28 cellular contexts compared by ENCODE assay signal in genomic region chr2:9382604-9383235, GRCh38. TPM values are rescaled to one million over a fixed set of nuclear protein-coding genes. Genes with fewer than 3 reads are reported as not detected.
DNase-seq lines count a peak whose midpoint lies in the region; ATAC-seq, FAIRE-seq and TF ChIP-seq lines count a peak whose summit lies in the region.
"Had no signal": no experiment of that assay in that cellular context is flagged by ENCODE, and none has a peak within 500 bp of the region (broad histone marks: within the 10 kb centered on the region; RNA-seq: fewer than 3 reads in every experiment).

No MANE protein-coding gene starts in this region.

- peaks cover 10% of the 10 kb centered on the region for H3K79me2 ChIP-seq in osteoblast (ENCODE audit: insufficient read depth, low read length)

- no peak for FAIRE-seq in A549 (lab: Jason Lieb, UNC)
- FAIRE-seq: A204.1, frontal cortex, islet of Langerhans had no signal

- no peak for TF ChIP-seq EP300 in A549 (IDR thresholded peaks at IDR 0.05)

- WGBS in A549 (ENCODE audit: missing lambda C conversion rate) = 94% methylated on average over 6 of the region's 6 CpGs

- POLR2A ChIA-PET in A549 (lab: Yijun Ruan, JAX) = no interaction called here

- no peak for ATAC-seq in A549
- no peak for ATAC-seq in activated CD4-positive, CD25-positive, alpha-beta regulatory T cell treated with anti-CD3 and anti-CD28 coated beads, Interleukin-2, amount 50 U/mL, for 24 hours
- ATAC-seq in HG03571 (IDR thresholded peaks at IDR 0.05; ENCODE audit: unreplicated experiment) = no peak
- ATAC-seq in GM18517 (IDR thresholded peaks at IDR 0.05; ENCODE audit: unreplicated experiment) = no peak
- ATAC-seq: activated T-cell treated with anti-CD3 and anti-CD28 coated beads, Interleukin-2, amount 50 U/mL, for 72 hours; esophagus mucosa; mucosa of descending colon; stimulated activated naive B cell treated with anti-CD40 and anti-IgM and Interleukin-4, amounts not matched to agents 10 μg/mL and 1 μg/mL and 100 μg/mL, for 72 hours; T-cell had no signal

- no peak for TF ChIP-seq POLR2A in A549 (IDR thresholded peaks at IDR 0.05; ENCODE audit: low read length)

- no peaks in the 10 kb centered on the region for H3K9me3 ChIP-seq in A549
- H3K9me3 ChIP-seq in osteoblast (ENCODE audit: low read depth, low read length) = no peaks in the 10 kb centered on the region
- H3K9me3 ChIP-seq: BLaER1, Caco-2, mucosa of descending colon, thoracic aorta had no signal

- DNase-seq in A549 (ENCODE audit: low read depth in 1 of 2, low spot score in 1 of 2) (no peak), LHCN-M2 (ENCODE audit: low read depth) (peak; percentile 44), brain microvascular endothelial cell (peak; percentile 66), osteoblast (ENCODE audit: insufficient read length, low spot score, missing footprints) (peak; percentile 46), NCI-H2196 treated with DMSO at 0.1 percent for 48 hours (lab: John Stamatoyannopoulos, UW; ENCODE audit: unreplicated experiment) (no peak)
- DNase-seq: activated naive CD4-positive, alpha-beta T cell treated with anti-CD3 and anti-CD28 coated beads, Interleukin-2, amount 50 U/mL, for 16 hours; activated T-cell treated with anti-CD3 and anti-CD28 coated beads, Interleukin-2, amount 50 U/mL, for 72 hours; anterior cingulate cortex; Caco-2; H9; hippocampal formation; KBM-7; mucosa of descending colon; NCI-H1694 treated with DMSO at 0.1 percent for 48 hours; NCI-H774; SIG-M5; stimulated activated CD4-positive, alpha-beta T cell treated with anti-CD3 and anti-CD28 coated beads, Interleukin-2, amount 100 ng/mL, for 48 hours; stimulated activated naive B cell treated with anti-CD40 and anti-IgM and Interleukin-4, amounts not matched to agents 10 μg/mL and 1 μg/mL and 100 μg/mL, for 72 hours; T-cell had no signal

- H3K4me1 ChIP-seq in A549 (peaks cover 80% of the 10 kb centered on the region), osteoblast (ENCODE audit: insufficient read depth, low read length) (peaks cover 28% of the 10 kb centered on the region)
- H3K4me1 ChIP-seq: Caco-2 had no signal

- peak overlapping the region; percentile 92 to 96; a peak in 4 of 6 replicates for H3K27ac ChIP-seq in A549
- no peak overlapping the region for H3K27ac ChIP-seq in brain microvascular endothelial cell
- H3K27ac ChIP-seq in osteoblast (ENCODE audit: low read depth, low read length) = peak overlapping the region; percentile 17
- H3K27ac ChIP-seq: BLaER1, thoracic aorta had no signal

- H3K4me3 ChIP-seq in A549 (no peak overlapping the region), brain microvascular endothelial cell (ENCODE audit: low read depth, low read length) (no peak overlapping the region), osteoblast (ENCODE audit: insufficient read depth, low read length) (no peak overlapping the region)
- H3K4me3 ChIP-seq: BLaER1, mucosa of descending colon, thoracic aorta had no signal

- H2AFZ ChIP-seq in osteoblast (ENCODE audit: low read length) = no peak overlapping the region

- H3K27me3 ChIP-seq in brain microvascular endothelial cell (replicated peaks) (no peaks in the 10 kb centered on the region), osteoblast (ENCODE audit: insufficient read depth, low read length) (no peaks in the 10 kb centered on the region)
- H3K27me3 ChIP-seq: BLaER1 had no signal

- peaks cover 44% of the 10 kb centered on the region for H3K36me3 ChIP-seq in brain microvascular endothelial cell (replicated peaks)
- peaks cover 68% of the 10 kb centered on the region for H3K36me3 ChIP-seq in osteoblast (ENCODE audit: insufficient read depth, low read length)

- in situ Hi-C loops in brain microvascular endothelial cell (cut with HindIII; ENCODE audit: low pct_ligation_motif_present, low sequenced_read_pairs) = no loop called here

- CTCF ChIA-PET in A549 (lab: Yijun Ruan, JAX) = interaction anchor here (1.3 to 3.5 kb wide), 5 partner anchors 10 to 240 kb away, joined by 3 to 25 read pairs (median 6); partner anchors contain the start of genes CPSF3 and ITGB1BP1

- H4K20me1 ChIP-seq in osteoblast (ENCODE audit: insufficient read depth, low read length) = no peaks in the 10 kb centered on the region
- H4K20me1 ChIP-seq: BLaER1 had no signal

- H3K4me2 ChIP-seq in A549 (no peak overlapping the region), osteoblast (ENCODE audit: insufficient read depth, low read length) (no peak overlapping the region)
- H3K4me2 ChIP-seq: BLaER1 had no signal

- TF ChIP-seq CTCF in A549 (IDR thresholded peaks at IDR 0.05) (no peak), brain microvascular endothelial cell (IDR thresholded peaks at IDR 0.05; ENCODE audit: low read depth, low read length, missing control alignments) (no peak), osteoblast (IDR thresholded peaks at IDR 0.05; ENCODE audit: extremely low read depth, low read depth, low read length) (no peak)

- TF ChIP-seq RAD21 in A549 (conservative IDR thresholded peaks at IDR 0.05 in 1 of 2, IDR thresholded peaks at IDR 0.05 in 1 of 2) = no peak

TF ChIP-seq in A549, 52 proteins besides CTCF, POLR2A, EP300 and RAD21:
- TF ChIP-seq FOXS1 (CRISPR knock-in tag; IDR thresholded peaks at IDR 0.05) (no peak), HES2 (IDR thresholded peaks at IDR 0.05) (no peak), EHF (CRISPR knock-in tag; IDR thresholded peaks at IDR 0.05) (no peak), NR3C1 (IDR thresholded peaks at IDR 0.05) (no peak), HOXB5 (CRISPR knock-in tag; IDR thresholded peaks at IDR 0.05) (no peak)

RNA-seq across cellular contexts. Expression of gene ITGB1BP1, which starts 40.6 kb away (rescaled TPM):
- polyA plus RNA-seq in A549 (2011; rRNA removed) (136 and 144 TPM in 2 replicates), A549 (2017; fragmentation: RNase III; extraction: RNeasy Plus Mini Kit Qiagen cat#74134 plus additional on column Dnase treatment) (99.3 to 112 TPM (median 101 TPM) in 3 replicates)
- polyA plus RNA-seq in A549 (2012; cell fraction: cytosol; rRNA removed) = 66.2 and 68.2 TPM in 2 replicates
- 22.0 and 29.6 TPM in 2 replicates for polyA plus RNA-seq in A549 (2012; cell fraction: nucleus; rRNA removed)
- polyA minus RNA-seq in A549 (2011; rRNA and poly(A)+ RNA removed) = 17.4 and 18.0 TPM in 2 replicates
- total RNA-seq in LHCN-M2 (2014; rRNA removed) (50.1 and 57.3 TPM in 2 replicates), osteoblast (30.8 and 32.4 TPM in 2 replicates)
- 194 TPM for polyA plus RNA-seq in LHCN-M2 (2012)

RNA-seq across cellular contexts. Expression of gene CPSF3, which starts 40.7 kb away (rescaled TPM):
- polyA plus RNA-seq in A549 (2011; rRNA removed) (76.7 and 77.2 TPM in 2 replicates), A549 (2017; fragmentation: RNase III; extraction: RNeasy Plus Mini Kit Qiagen cat#74134 plus additional on column Dnase treatment) (63.4 to 65.0 TPM (median 63.6 TPM) in 3 replicates)
- 22.6 and 26.8 TPM in 2 replicates for polyA plus RNA-seq in A549 (2012; cell fraction: cytosol; rRNA removed)
- polyA plus RNA-seq in A549 (2012; cell fraction: nucleus; rRNA removed) = 14.2 and 24.4 TPM in 2 replicates
- 48.5 and 52.2 TPM in 2 replicates for polyA minus RNA-seq in A549 (2011; rRNA and poly(A)+ RNA removed)
- total RNA-seq in LHCN-M2 (2014; rRNA removed) (56.0 and 61.0 TPM in 2 replicates), osteoblast (34.5 and 38.4 TPM in 2 replicates)
- 31.9 TPM for polyA plus RNA-seq in LHCN-M2 (2012)

Comparison
In these comparisons a context has a peak if more than half of its experiments do, and no peak if none do; other contexts are left out.
1. DNase-seq: peak in LHCN-M2 (single experiment), brain microvascular endothelial cell (single experiment) and osteoblast (single experiment); none in A549 (0 of 2) and NCI-H2196 treated with DMSO at 0.1 percent for 48 hours (single experiment).